In the genomic region with DNA sequence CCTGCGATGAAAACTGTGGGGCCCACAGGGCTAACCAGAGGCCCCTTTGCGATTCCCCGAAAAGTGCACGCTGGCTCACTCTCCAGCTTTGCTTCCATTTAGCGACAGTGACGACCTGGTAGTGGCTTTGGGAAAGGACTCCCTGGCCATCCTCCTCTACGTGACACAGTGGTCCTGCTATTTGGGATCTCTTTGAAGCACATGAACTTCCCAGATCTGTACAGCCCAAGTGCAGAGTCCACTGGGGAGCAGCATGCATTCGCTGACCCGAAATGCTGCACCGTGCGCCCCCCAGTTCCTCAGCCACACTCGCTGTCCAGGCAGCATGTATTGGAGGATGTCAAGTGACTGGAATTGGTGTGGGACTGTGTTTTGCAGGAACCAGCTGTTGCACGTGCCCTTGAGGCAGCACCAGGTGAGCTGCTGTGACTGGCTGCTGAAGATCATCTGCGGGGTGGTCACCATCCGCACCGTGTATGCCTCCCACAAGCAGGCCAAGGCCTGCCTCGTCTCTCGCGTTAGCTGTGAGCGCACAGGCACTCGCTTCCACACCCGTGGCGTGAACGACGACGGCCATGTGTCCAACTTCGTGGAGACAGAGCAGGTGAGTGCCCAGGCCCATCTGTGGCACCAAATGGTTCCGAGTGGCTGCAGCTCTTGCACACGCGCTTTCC, we compare ENCODE assay signal across 2 cellular contexts.
TF ChIP-seq lines count a peak whose summit lies in the region.

No MANE protein-coding gene starts in this region.

TF ChIP-seq in K562, 482 proteins besides CTCF, POLR2A, EP300 and RAD21 (continues in another document):
- TF ChIP-seq POLR2G (IDR thresholded peaks at IDR 0.05; ENCODE audit: low read depth, low read length), result peak; percentile 60
- TF ChIP-seq ZNF121 (CRISPR knock-in tag; conservative IDR thresholded peaks at IDR 0.05), result no peak
- TF ChIP-seq TEAD2 (tag; IDR thresholded peaks at IDR 0.05), result no peak
- no peak for TF ChIP-seq TAF7 (tag; IDR thresholded peaks at IDR 0.05)
- TF ChIP-seq, protein P1, sequence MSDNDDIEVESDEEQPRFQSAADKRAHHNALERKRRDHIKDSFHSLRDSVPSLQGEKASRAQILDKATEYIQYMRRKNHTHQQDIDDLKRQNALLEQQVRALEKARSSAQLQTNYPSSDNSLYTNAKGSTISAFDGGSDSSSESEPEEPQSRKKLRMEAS (CRISPR knock-in tag; IDR thresholded peaks at IDR 0.05), result peak; percentile 42; the same call in 1 of the 2 replicates
- TF ChIP-seq HDAC8 (tag; IDR thresholded peaks at IDR 0.05), result no peak
- TF ChIP-seq, protein P2, sequence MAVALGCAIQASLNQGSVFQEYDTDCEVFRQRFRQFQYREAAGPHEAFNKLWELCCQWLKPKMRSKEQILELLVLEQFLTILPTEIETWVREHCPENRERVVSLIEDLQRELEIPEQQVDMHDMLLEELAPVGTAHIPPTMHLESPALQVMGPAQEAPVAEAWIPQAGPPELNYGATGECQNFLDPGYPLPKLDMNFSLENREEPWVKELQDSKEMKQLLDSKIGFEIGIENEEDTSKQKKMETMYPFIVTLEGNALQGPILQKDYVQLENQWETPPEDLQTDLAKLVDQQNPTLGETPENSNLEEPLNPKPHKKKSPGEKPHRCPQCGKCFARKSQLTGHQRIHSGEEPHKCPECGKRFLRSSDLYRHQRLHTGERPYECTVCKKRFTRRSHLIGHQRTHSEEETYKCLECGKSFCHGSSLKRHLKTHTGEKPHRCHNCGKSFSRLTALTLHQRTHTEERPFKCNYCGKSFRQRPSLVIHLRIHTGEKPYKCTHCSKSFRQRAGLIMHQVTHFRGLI (CRISPR knock-in tag; IDR thresholded peaks at IDR 0.05), result no peak
- peak; percentile 51 for TF ChIP-seq RBM22 (IDR thresholded peaks at IDR 0.05; ENCODE audit: low read depth, low read length, poor library complexity, severe bottlenecking)
- no peak for TF ChIP-seq GTF2F1 (IDR thresholded peaks at IDR 0.05; ENCODE audit: low read depth, low read length)
- TF ChIP-seq PRMT5 (CRISPR knock-in tag; IDR thresholded peaks at IDR 0.05), result no peak
- TF ChIP-seq NFYB (IDR thresholded peaks at IDR 0.05; ENCODE audit: extremely low read depth, insufficient read length), result no peak
- TF ChIP-seq NCOA4 (IDR thresholded peaks at IDR 0.05; ENCODE audit: partially characterized antibody), result no peak
- TF ChIP-seq, protein P3, sequence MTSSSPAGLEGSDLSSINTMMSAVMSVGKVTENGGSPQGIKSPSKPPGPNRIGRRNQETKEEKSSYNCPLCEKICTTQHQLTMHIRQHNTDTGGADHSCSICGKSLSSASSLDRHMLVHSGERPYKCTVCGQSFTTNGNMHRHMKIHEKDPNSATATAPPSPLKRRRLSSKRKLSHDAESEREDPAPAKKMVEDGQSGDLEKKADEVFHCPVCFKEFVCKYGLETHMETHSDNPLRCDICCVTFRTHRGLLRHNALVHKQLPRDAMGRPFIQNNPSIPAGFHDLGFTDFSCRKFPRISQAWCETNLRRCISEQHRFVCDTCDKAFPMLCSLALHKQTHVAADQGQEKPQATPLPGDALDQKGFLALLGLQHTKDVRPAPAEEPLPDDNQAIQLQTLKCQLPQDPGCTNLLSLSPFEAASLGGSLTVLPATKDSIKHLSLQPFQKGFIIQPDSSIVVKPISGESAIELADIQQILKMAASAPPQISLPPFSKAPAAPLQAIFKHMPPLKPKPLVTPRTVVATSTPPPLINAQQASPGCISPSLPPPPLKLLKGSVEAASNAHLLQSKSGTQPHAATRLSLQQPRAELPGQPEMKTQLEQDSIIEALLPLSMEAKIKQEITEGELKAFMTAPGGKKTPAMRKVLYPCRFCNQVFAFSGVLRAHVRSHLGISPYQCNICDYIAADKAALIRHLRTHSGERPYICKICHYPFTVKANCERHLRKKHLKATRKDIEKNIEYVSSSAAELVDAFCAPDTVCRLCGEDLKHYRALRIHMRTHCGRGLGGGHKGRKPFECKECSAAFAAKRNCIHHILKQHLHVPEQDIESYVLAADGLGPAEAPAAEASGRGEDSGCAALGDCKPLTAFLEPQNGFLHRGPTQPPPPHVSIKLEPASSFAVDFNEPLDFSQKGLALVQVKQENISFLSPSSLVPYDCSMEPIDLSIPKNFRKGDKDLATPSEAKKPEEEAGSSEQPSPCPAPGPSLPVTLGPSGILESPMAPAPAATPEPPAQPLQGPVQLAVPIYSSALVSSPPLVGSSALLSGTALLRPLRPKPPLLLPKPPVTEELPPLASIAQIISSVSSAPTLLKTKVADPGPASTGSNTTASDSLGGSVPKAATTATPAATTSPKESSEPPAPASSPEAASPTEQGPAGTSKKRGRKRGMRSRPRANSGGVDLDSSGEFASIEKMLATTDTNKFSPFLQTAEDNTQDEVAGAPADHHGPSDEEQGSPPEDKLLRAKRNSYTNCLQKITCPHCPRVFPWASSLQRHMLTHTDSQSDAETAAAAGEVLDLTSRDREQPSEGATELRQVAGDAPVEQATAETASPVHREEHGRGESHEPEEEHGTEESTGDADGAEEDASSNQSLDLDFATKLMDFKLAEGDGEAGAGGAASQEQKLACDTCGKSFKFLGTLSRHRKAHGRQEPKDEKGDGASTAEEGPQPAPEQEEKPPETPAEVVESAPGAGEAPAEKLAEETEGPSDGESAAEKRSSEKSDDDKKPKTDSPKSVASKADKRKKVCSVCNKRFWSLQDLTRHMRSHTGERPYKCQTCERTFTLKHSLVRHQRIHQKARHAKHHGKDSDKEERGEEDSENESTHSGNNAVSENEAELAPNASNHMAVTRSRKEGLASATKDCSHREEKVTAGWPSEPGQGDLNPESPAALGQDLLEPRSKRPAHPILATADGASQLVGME (CRISPR knock-in tag; IDR thresholded peaks at IDR 0.05), result no peak
- TF ChIP-seq SMARCC2 (IDR thresholded peaks at IDR 0.05; ENCODE audit: low read depth), result no peak
- TF ChIP-seq POLR2AphosphoS2 (IDR thresholded peaks at IDR 0.05; ENCODE audit: low read length), result no peak
- no peak for TF ChIP-seq RUNX1 (IDR thresholded peaks at IDR 0.05; ENCODE audit: low read depth)
- TF ChIP-seq, protein P4, sequence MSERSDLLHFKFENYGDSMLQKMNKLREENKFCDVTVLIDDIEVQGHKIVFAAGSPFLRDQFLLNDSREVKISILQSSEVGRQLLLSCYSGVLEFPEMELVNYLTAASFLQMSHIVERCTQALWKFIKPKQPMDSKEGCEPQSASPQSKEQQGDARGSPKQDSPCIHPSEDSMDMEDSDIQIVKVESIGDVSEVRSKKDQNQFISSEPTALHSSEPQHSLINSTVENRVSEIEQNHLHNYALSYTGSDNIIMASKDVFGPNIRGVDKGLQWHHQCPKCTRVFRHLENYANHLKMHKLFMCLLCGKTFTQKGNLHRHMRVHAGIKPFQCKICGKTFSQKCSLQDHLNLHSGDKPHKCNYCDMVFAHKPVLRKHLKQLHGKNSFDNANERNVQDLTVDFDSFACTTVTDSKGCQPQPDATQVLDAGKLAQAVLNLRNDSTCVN (CRISPR knock-in tag; IDR thresholded peaks at IDR 0.05), result no peak
- TF ChIP-seq MYBL2 (IDR thresholded peaks at IDR 0.05; ENCODE audit: low read depth), result no peak
- TF ChIP-seq MYBL2 (CRISPR knock-in tag; IDR thresholded peaks at IDR 0.05; ENCODE audit: borderline replicate concordance), result 0 out of 2 replicates have a peak, but pooled peaks have one; percentile 33
- TF ChIP-seq FOXP1 (CRISPR knock-in tag; IDR thresholded peaks at IDR 0.05), result 0 out of 2 replicates have a peak, but pooled peaks have one; percentile 35
- no peak for TF ChIP-seq ZNF12 (CRISPR knock-in tag; IDR thresholded peaks at IDR 0.05)
- peak; percentile 66; the same call in 1 of the 2 replicates for TF ChIP-seq ZNF282 (CRISPR knock-in tag; IDR thresholded peaks at IDR 0.05)
- no peak for TF ChIP-seq MEF2D (tag; conservative IDR thresholded peaks at IDR 0.05; ENCODE audit: low read depth)
- 0 out of 2 replicates have a peak, but pooled peaks have one; percentile 70 for TF ChIP-seq ZNF124 (CRISPR knock-in tag; IDR thresholded peaks at IDR 0.05)
- no peak for TF ChIP-seq L3MBTL2 (IDR thresholded peaks at IDR 0.05)

TF ChIP-seq in HepG2, 621 proteins besides CTCF, POLR2A, EP300 and RAD21 (continues in another document):
- peak; percentile 97; the same call in 1 of the 2 replicates for TF ChIP-seq ZBTB38 (CRISPR knock-in tag; IDR thresholded peaks at IDR 0.05)
- TF ChIP-seq ZNF749 (CRISPR knock-in tag; IDR thresholded peaks at IDR 0.05; ENCODE audit: borderline replicate concordance), result 0 out of 2 replicates have a peak, but pooled peaks have one; percentile 16
- TF ChIP-seq SP5 (CRISPR knock-in tag; IDR thresholded peaks at IDR 0.05; ENCODE audit: borderline replicate concordance, low read depth), result no peak
- TF ChIP-seq ATF7 (IDR thresholded peaks at IDR 0.05), result no peak
- TF ChIP-seq ATF7 (CRISPR knock-in tag; IDR thresholded peaks at IDR 0.05), result peak; percentile 68; the same call in 1 of the 2 replicates
- 0 out of 2 replicates have a peak, but pooled peaks have one; percentile 1 for TF ChIP-seq HNF4A (CRISPR knock-in tag; IDR thresholded peaks at IDR 0.05)
- no peak for TF ChIP-seq ZNF788 (CRISPR knock-in tag; IDR thresholded peaks at IDR 0.05; ENCODE audit: borderline replicate concordance)
- TF ChIP-seq XRCC5 (optimal IDR thresholded peaks at IDR 0.05; ENCODE audit: low read length), result peak; percentile 38
- TF ChIP-seq, protein P5, sequence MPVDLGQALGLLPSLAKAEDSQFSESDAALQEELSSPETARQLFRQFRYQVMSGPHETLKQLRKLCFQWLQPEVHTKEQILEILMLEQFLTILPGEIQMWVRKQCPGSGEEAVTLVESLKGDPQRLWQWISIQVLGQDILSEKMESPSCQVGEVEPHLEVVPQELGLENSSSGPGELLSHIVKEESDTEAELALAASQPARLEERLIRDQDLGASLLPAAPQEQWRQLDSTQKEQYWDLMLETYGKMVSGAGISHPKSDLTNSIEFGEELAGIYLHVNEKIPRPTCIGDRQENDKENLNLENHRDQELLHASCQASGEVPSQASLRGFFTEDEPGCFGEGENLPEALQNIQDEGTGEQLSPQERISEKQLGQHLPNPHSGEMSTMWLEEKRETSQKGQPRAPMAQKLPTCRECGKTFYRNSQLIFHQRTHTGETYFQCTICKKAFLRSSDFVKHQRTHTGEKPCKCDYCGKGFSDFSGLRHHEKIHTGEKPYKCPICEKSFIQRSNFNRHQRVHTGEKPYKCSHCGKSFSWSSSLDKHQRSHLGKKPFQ (CRISPR knock-in tag; IDR thresholded peaks at IDR 0.05; ENCODE audit: insufficient replicate concordance), result no peak
- TF ChIP-seq ZNF329 (CRISPR knock-in tag; IDR thresholded peaks at IDR 0.05; ENCODE audit: low read depth), result no peak
- no peak for TF ChIP-seq ZFY (CRISPR knock-in tag; IDR thresholded peaks at IDR 0.05)
- TF ChIP-seq, protein P6, sequence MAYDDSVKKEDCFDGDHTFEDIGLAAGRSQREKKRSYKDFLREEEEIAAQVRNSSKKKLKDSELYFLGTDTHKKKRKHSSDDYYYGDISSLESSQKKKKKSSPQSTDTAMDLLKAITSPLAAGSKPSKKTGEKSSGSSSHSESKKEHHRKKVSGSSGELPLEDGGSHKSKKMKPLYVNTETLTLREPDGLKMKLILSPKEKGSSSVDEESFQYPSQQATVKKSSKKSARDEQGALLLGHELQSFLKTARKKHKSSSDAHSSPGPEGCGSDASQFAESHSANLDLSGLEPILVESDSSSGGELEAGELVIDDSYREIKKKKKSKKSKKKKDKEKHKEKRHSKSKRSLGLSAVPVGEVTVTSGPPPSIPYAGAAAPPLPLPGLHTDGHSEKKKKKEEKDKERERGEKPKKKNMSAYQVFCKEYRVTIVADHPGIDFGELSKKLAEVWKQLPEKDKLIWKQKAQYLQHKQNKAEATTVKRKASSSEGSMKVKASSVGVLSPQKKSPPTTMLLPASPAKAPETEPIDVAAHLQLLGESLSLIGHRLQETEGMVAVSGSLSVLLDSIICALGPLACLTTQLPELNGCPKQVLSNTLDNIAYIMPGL (CRISPR knock-in tag; IDR thresholded peaks at IDR 0.05; ENCODE audit: borderline replicate concordance in 1 of 2, low read depth in 1 of 2), result no peak
- TF ChIP-seq ZNF605 (CRISPR knock-in tag; IDR thresholded peaks at IDR 0.05), result no peak
- TF ChIP-seq ZFX (CRISPR knock-in tag; IDR thresholded peaks at IDR 0.05; ENCODE audit: low read depth), result 0 out of 2 replicates have a peak, but pooled peaks have one; percentile 38
- TF ChIP-seq POLR2G (IDR thresholded peaks at IDR 0.05; ENCODE audit: low read depth, low read length), result no peak
- no peak for TF ChIP-seq HNRNPL (IDR thresholded peaks at IDR 0.05; ENCODE audit: low read depth, low read length)
- TF ChIP-seq RAD51 (IDR thresholded peaks at IDR 0.05; ENCODE audit: borderline replicate concordance), result no peak
- TF ChIP-seq FOXO1 (CRISPR knock-in tag; IDR thresholded peaks at IDR 0.05), result peak; percentile 37; the same call in 1 of the 2 replicates
- TF ChIP-seq AHR (CRISPR knock-in tag; IDR thresholded peaks at IDR 0.05), result peak; percentile 62; the same call in 1 of the 2 replicates
- TF ChIP-seq GTF3A (CRISPR knock-in tag; conservative IDR thresholded peaks at IDR 0.05), result no peak
- peak; percentile 33; the same call in 1 of the 2 replicates for TF ChIP-seq JUND (CRISPR knock-in tag; IDR thresholded peaks at IDR 0.05)
- TF ChIP-seq ZNF761 (CRISPR knock-in tag; conservative IDR thresholded peaks at IDR 0.05), result 0 out of 2 replicates have a peak, but pooled peaks have one; percentile 12
- TF ChIP-seq ZNF572 (CRISPR knock-in tag; IDR thresholded peaks at IDR 0.05), result peak; percentile 67; the same call in 1 of the 2 replicates
- TF ChIP-seq ZSCAN29 (CRISPR knock-in tag; conservative IDR thresholded peaks at IDR 0.05), result no peak
- TF ChIP-seq KLF16 (CRISPR knock-in tag; IDR thresholded peaks at IDR 0.05), result no peak
- TF ChIP-seq, protein P7, sequence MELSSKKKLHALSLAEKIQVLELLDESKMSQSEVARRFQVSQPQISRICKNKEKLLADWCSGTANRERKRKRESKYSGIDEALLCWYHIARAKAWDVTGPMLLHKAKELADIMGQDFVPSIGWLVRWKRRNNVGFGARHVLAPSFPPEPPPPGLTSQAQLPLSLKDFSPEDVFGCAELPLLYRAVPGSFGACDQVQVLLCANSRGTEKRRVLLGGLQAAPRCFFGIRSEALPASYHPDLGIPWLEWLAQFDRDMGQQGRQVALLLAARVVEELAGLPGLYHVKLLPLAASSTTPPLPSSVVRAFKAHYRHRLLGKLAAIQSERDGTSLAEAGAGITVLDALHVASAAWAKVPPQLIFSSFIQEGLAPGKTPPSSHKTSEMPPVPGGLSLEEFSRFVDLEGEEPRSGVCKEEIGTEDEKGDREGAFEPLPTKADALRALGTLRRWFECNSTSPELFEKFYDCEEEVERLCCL (CRISPR knock-in tag; IDR thresholded peaks at IDR 0.05; ENCODE audit: borderline replicate concordance), result no peak
- no peak for TF ChIP-seq PAX8 (CRISPR knock-in tag; IDR thresholded peaks at IDR 0.05; ENCODE audit: borderline replicate concordance)
- no peak for TF ChIP-seq ARNT (IDR thresholded peaks at IDR 0.05)
- TF ChIP-seq, protein P8, sequence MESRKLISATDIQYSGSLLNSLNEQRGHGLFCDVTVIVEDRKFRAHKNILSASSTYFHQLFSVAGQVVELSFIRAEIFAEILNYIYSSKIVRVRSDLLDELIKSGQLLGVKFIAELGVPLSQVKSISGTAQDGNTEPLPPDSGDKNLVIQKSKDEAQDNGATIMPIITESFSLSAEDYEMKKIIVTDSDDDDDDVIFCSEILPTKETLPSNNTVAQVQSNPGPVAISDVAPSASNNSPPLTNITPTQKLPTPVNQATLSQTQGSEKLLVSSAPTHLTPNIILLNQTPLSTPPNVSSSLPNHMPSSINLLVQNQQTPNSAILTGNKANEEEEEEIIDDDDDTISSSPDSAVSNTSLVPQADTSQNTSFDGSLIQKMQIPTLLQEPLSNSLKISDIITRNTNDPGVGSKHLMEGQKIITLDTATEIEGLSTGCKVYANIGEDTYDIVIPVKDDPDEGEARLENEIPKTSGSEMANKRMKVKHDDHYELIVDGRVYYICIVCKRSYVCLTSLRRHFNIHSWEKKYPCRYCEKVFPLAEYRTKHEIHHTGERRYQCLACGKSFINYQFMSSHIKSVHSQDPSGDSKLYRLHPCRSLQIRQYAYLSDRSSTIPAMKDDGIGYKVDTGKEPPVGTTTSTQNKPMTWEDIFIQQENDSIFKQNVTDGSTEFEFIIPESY (CRISPR knock-in tag; IDR thresholded peaks at IDR 0.05), result peak; percentile 55; the same call in 1 of the 2 replicates
- TF ChIP-seq ZNF160 (CRISPR knock-in tag; IDR thresholded peaks at IDR 0.05), result 0 out of 2 replicates have a peak, but pooled peaks have one; percentile 9
